In the genomic region with DNA sequence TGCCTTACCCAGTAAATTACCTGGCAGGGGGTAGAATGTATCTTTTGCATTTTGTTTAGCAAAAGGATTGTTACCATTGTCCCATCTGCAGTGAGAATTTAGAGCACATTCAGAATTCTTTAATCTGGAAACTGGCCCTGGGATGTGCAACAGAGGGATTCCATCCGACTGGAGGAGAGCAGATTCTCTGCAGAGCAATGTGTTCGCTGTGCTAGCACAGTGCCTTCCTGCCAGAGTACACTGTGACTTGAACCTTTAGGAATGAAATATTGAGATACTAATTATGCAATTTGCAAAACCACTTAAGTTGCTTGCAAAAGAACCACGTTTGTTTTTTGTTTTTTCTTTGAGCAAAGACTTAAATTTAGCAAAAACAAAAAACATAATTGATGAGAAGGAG, we compare ENCODE assay signal across 20 cellular contexts. TPM values are rescaled to one million over a fixed set of nuclear protein-coding genes. Genes with fewer than 3 reads are reported as not detected.
DNase-seq lines count a peak whose midpoint lies in the region; ATAC-seq and TF ChIP-seq lines count a peak whose summit lies in the region.
"Had no signal": no experiment of that assay in that cellular context is flagged by ENCODE, and none has a peak within 500 bp of the region (broad histone marks: within the 10 kb centered on the region; RNA-seq: fewer than 3 reads in every experiment).

No MANE protein-coding gene starts in this region.

- H3K36me3 ChIP-seq in right atrium auricular region: no peaks in the 10 kb centered on the region
- no peaks in the 10 kb centered on the region for H3K36me3 ChIP-seq in IMR-90 (ENCODE audit: control insufficient read depth, insufficient read depth, low read length)
- H3K36me3 ChIP-seq in gastroesophageal sphincter: no peaks in the 10 kb centered on the region
- no peaks in the 10 kb centered on the region for H3K36me3 ChIP-seq in uterus
- H3K36me3 ChIP-seq: BE2C had no signal

- H3K14ac ChIP-seq in IMR-90 (replicated peaks; ENCODE audit: low read depth, low read length): no peak overlapping the region

- no peaks in the 10 kb centered on the region for H3K79me1 ChIP-seq in IMR-90 (ENCODE audit: low read depth in 1 of 2, low read length in 2 of 2)

- H2AFZ ChIP-seq in IMR-90 (replicated peaks; ENCODE audit: low read length, poor library complexity): no peak overlapping the region
- H2AFZ ChIP-seq: GM23338 had no signal

- TF ChIP-seq EP300 in gastroesophageal sphincter (IDR thresholded peaks at IDR 0.05): no peak

- H3K56ac ChIP-seq in IMR-90 (ENCODE audit: extremely low read depth, insufficient read depth, low read length): no peak overlapping the region

- H3K27ac ChIP-seq in right atrium auricular region: no peak overlapping the region
- no peak overlapping the region for H3K27ac ChIP-seq in IMR-90 (ENCODE audit: insufficient read depth, low read length)
- peak overlapping the region in 1 of 4 donors; percentile 31 for H3K27ac ChIP-seq in gastroesophageal sphincter
- peak overlapping the region in 1 of 2 donors; percentile 4 for H3K27ac ChIP-seq in uterus
- H3K27ac ChIP-seq: 22Rv1, C4-2B had no signal

- no peak overlapping the region for H3K23ac ChIP-seq in IMR-90 (ENCODE audit: low read depth, low read length)

- DNase-seq in Right ventricle myocardium inferior (ENCODE audit: missing footprints) (no peak), right atrium auricular region (ENCODE audit: low spot score) (no peak), IMR-90 (no peak), uterus (peak; percentile 21 to 23), NCI-H2107 treated with DMSO at 0.1 percent for 48 hours (lab: John Stamatoyannopoulos, UW; ENCODE audit: unreplicated experiment) (no peak), HEK293T (ENCODE audit: extremely low spot score) (no peak), H4 (ENCODE audit: low spot score) (no peak)
- DNase-seq: BE2C; CD8-positive, alpha-beta T cell; COR-L47; DMS153; DMS79 treated with DMSO at 0.1 percent for 48 hours; EL; H9; HFFc6 had no signal

- H4K5ac ChIP-seq in IMR-90 (ENCODE audit: low read depth, low read length): no peak overlapping the region

- H2BK20ac ChIP-seq in IMR-90 (ENCODE audit: low read depth, low read length): no peak overlapping the region

- H3K18ac ChIP-seq in IMR-90 (ENCODE audit: low read depth, low read length): no peak overlapping the region

- no peaks in the 10 kb centered on the region for H4K20me1 ChIP-seq in IMR-90 (ENCODE audit: insufficient read depth, low read length)

- no peak for TF ChIP-seq POLR2A in IMR-90 (IDR thresholded peaks at IDR 0.05; ENCODE audit: low read depth, low read length)
- no peak for TF ChIP-seq POLR2A in gastroesophageal sphincter (IDR thresholded peaks at IDR 0.05)
- no peak for TF ChIP-seq POLR2A in uterus (IDR thresholded peaks at IDR 0.05)

- H3K9me3 ChIP-seq in right atrium auricular region: no peaks in the 10 kb centered on the region
- H3K9me3 ChIP-seq in IMR-90 (ENCODE audit: control insufficient read depth, insufficient read depth, low read length): no peaks in the 10 kb centered on the region
- no peaks in the 10 kb centered on the region for H3K9me3 ChIP-seq in gastroesophageal sphincter
- no peaks in the 10 kb centered on the region for H3K9me3 ChIP-seq in uterus
- H3K9me3 ChIP-seq: BE2C had no signal

- CTCF ChIA-PET in IMR-90 (lab: Yijun Ruan, JAX): no interaction called here
- CTCF ChIA-PET in HEK293T (lab: Yijun Ruan, JAX): no interaction called here

- H2BK15ac ChIP-seq in IMR-90 (ENCODE audit: low read depth, low read length): no peak overlapping the region

- H2BK5ac ChIP-seq in IMR-90 (ENCODE audit: low read depth, low read length, poor library complexity, severe bottlenecking): no peak overlapping the region

- H3K9ac ChIP-seq in IMR-90 (ENCODE audit: low read depth, low read length): no peak overlapping the region

- no peak overlapping the region for H4K91ac ChIP-seq in IMR-90 (ENCODE audit: insufficient read depth, low read depth, low read length)

- no TSS peak for BruUV-seq in IMR-90 (replicated peaks; lab: Mats Ljungman, UMichigan)

- no peak for TF ChIP-seq RAD21 in IMR-90 (IDR thresholded peaks at IDR 0.05; ENCODE audit: low read length)

- H3K4ac ChIP-seq in IMR-90 (ENCODE audit: low read depth, low read length): no peak overlapping the region

- WGBS in IMR-90 (ENCODE audit: extremely low coverage in 2 of 2, insufficient read length in 1 of 2), 2 experiments: no CpG with 5 or more reads among the region's 3 CpGs
- 21 to 26% methylated on average over 3 of the region's 3 CpGs for WGBS in gastroesophageal sphincter (ENCODE audit: low coverage in 1 of 2), 2 donors

- no peak overlapping the region for H2AK9ac ChIP-seq in IMR-90 (replicated peaks; ENCODE audit: low read depth, low read length, poor library complexity)

- no peaks in the 10 kb centered on the region for H3K9me1 ChIP-seq in IMR-90 (ENCODE audit: insufficient read depth, low read length)

- H3K4me2 ChIP-seq in IMR-90 (ENCODE audit: low read depth, low read length): no peak overlapping the region
- H3K4me2 ChIP-seq: GM23338 had no signal

- no peak overlapping the region for H2AK5ac ChIP-seq in IMR-90 (ENCODE audit: low read depth, low read length)

- intact Hi-C loops in Right ventricle myocardium inferior (cut with DNase I) (no loop called here), IMR-90 (cut with micrococcal nuclease) (no loop called here), uterus (cut with DNase I; ENCODE audit: low total_unique reads) (no loop called here)

- in situ Hi-C loops in IMR-90 (cut with MboI; ENCODE audit: low sequenced_read_pairs): no loop called here

- H2BK120ac ChIP-seq in IMR-90 (ENCODE audit: low read depth, low read length): no peak overlapping the region

- POLR2A ChIA-PET in IMR-90 (lab: Charles Lee; ENCODE audit: unreplicated experiment): no interaction called here
- POLR2A ChIA-PET in HEK293T (lab: Yijun Ruan, JAX): no interaction called here

- H3K4me1 ChIP-seq in right atrium auricular region (no peaks in the 10 kb centered on the region), IMR-90 (ENCODE audit: control insufficient read depth, insufficient read depth, low read length) (no peaks in the 10 kb centered on the region), gastroesophageal sphincter (peaks cover 0 to 9% (median 0%) of the 10 kb centered on the region in 3 donors), uterus (peaks cover 0 to 4% of the 10 kb centered on the region in 2 donors)
- H3K4me1 ChIP-seq: BE2C had no signal

- ATAC-seq in Right ventricle myocardium inferior: peak; percentile 52
- ATAC-seq in IMR-90 (ENCODE audit: low read depth): peak; percentile 51; the same call in 1 of the 2 replicates
- peak; percentile 71 for ATAC-seq in gastroesophageal sphincter
- ATAC-seq: CD8-positive, alpha-beta T cell; GM23338 had no signal

- H4K8ac ChIP-seq in IMR-90 (ENCODE audit: low read depth in 2 of 2, low read length in 2 of 2): no peak overlapping the region

- no peak overlapping the region for H3K4me3 ChIP-seq in right atrium auricular region
- no peak overlapping the region for H3K4me3 ChIP-seq in IMR-90 (ENCODE audit: insufficient read depth, low read depth, low read length)
- no peak overlapping the region for H3K4me3 ChIP-seq in gastroesophageal sphincter
- no peak overlapping the region for H3K4me3 ChIP-seq in uterus
- H3K4me3 ChIP-seq: GM23338 had no signal

- dilution Hi-C loops in IMR-90 (cut with HindIII; ENCODE audit: low sequenced_read_pairs, unreplicated experiment): no loop called here

- TF ChIP-seq CTCF in right atrium auricular region (IDR thresholded peaks at IDR 0.05): no peak
- TF ChIP-seq CTCF in IMR-90 (conservative IDR thresholded peaks at IDR 0.05; ENCODE audit: low read depth, low read length): no peak
- no peak for TF ChIP-seq CTCF in gastroesophageal sphincter (IDR thresholded peaks at IDR 0.05)
- TF ChIP-seq CTCF in uterus (IDR thresholded peaks at IDR 0.05): no peak

- H3K27me3 ChIP-seq in right atrium auricular region (no peaks in the 10 kb centered on the region), IMR-90 (ENCODE audit: control insufficient read depth, insufficient read depth, low read length) (no peaks in the 10 kb centered on the region), gastroesophageal sphincter (no peaks in the 10 kb centered on the region), uterus (no peaks in the 10 kb centered on the region)
- H3K27me3 ChIP-seq: BE2C had no signal

TF ChIP-seq in IMR-90, 13 proteins besides CTCF, POLR2A, EP300 and RAD21 (continues in another document):
- TF ChIP-seq, protein P1, sequence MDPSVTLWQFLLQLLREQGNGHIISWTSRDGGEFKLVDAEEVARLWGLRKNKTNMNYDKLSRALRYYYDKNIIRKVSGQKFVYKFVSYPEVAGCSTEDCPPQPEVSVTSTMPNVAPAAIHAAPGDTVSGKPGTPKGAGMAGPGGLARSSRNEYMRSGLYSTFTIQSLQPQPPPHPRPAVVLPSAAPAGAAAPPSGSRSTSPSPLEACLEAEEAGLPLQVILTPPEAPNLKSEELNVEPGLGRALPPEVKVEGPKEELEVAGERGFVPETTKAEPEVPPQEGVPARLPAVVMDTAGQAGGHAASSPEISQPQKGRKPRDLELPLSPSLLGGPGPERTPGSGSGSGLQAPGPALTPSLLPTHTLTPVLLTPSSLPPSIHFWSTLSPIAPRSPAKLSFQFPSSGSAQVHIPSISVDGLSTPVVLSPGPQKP (IDR thresholded peaks at IDR 0.05; ENCODE audit: borderline replicate concordance, low read depth, low read length): no peak
- TF ChIP-seq RFX5 (IDR thresholded peaks at IDR 0.05; ENCODE audit: low read depth, low read length) (no peak), BHLHE40 (IDR thresholded peaks at IDR 0.05; ENCODE audit: low read depth, low read length) (no peak)

TF ChIP-seq in HEK293T, 16 proteins besides CTCF, POLR2A, EP300 and RAD21:
- TF ChIP-seq ARNT (IDR thresholded peaks at IDR 0.05) (no peak), FOXM1 (IDR thresholded peaks at IDR 0.05; ENCODE audit: borderline replicate concordance) (no peak), LEF1 (IDR thresholded peaks at IDR 0.05; ENCODE audit: borderline replicate concordance) (no peak), ELF4 (IDR thresholded peaks at IDR 0.05) (no peak), ZNF384 (IDR thresholded peaks at IDR 0.05) (no peak)

RNA-seq across cellular contexts. Expression of a gene that starts 22.5 kb away (rescaled TPM):
- total RNA-seq in Right ventricle myocardium inferior (not detected), right atrium auricular region (not detected), IMR-90 (2012; rRNA removed) (under 0.01 TPM in 1 of 2 replicates, not detected in the other), gastroesophageal sphincter (not detected), uterus (not detected)
- polyA plus RNA-seq in IMR-90 (2012; rRNA removed): not detected in 2 replicates
- not detected in 2 replicates for polyA plus RNA-seq in IMR-90 (2012; cell fraction: cytosol; rRNA removed)
- not detected in 2 replicates for polyA plus RNA-seq in IMR-90 (2012; cell fraction: nucleus; rRNA removed; ENCODE audit: low replicate concordance)
- total RNA-seq in H4 (2014; rRNA removed; shearing (Covaris generic)): not detected in 2 replicates
- total RNA-seq: CD8-positive, alpha-beta T cell; GM23338; H9; HFFc6; HT1080 had no signal
- polyA plus RNA-seq: GM23338 had no signal

Comparison
In these comparisons a context has a peak if more than half of its experiments do, and no peak if none do; other contexts are left out.
1. DNase-seq: peak in uterus (2 of 2); none in Right ventricle myocardium inferior (single experiment), right atrium auricular region (single experiment), IMR-90 (single experiment), NCI-H2107 treated with DMSO at 0.1 percent for 48 hours (single experiment), HEK293T (single experiment) and H4 (single experiment).
2. Peak in every context shown above with its lines, with median percentiles within 50 percentile points of each other: ATAC-seq.